In genomic region chr10:103276941-103277712, GRCh38 we compare ENCODE assay signal across 8 cellular contexts. TPM values are rescaled to one million over a fixed set of nuclear protein-coding genes. Genes with fewer than 3 reads are reported as not detected.
DNase-seq lines count a peak whose midpoint lies in the region; ATAC-seq and TF ChIP-seq lines count a peak whose summit lies in the region.

Gene INA (plus strand): TSS chr10:103277138. CDS start chr10:103277212, 74 bp downstream.

- CTCF ChIA-PET in MCF 10A (lab: Yijun Ruan, JAX) = no interaction called here

- H3K27me3 ChIP-seq in breast epithelium = peaks cover 5 to 66% of the 10 kb centered on the region in 2 donors

- H3K4me1 Mint-ChIP-seq in MCF 10A (ENCODE audit: insufficient read depth, unreplicated experiment) = peaks cover 12% of the 10 kb centered on the region
- peaks cover 2% of the 10 kb centered on the region for H3K4me1 Mint-ChIP-seq in activated naive CD8-positive, alpha-beta T cell treated with anti-CD3 and anti-CD28 coated beads, Interleukin-2, amount 10 ng/mL, durations not matched to agents 7 days and 5 days

- intact Hi-C loops in breast epithelium (cut with DNase I; ENCODE audit: low total_unique reads) (no loop called here), MCF 10A (cut with micrococcal nuclease) (no loop called here)

- POLR2A ChIA-PET in MCF 10A (lab: Yijun Ruan, JAX) = interaction anchor here (0.6 to 1.4 kb wide), 3 partner anchors 10 to 41 kb away, joined by 3 read pairs; no protein-coding TSS in a partner anchor
- POLR2A ChIA-PET in activated naive CD8-positive, alpha-beta T cell treated with anti-CD3 and anti-CD28 coated beads, Interleukin-2, amount 10 ng/mL, durations not matched to agents 7 days and 5 days (lab: Charles Lee) = interaction anchor here (0.6 to 0.7 kb wide), 2 partner anchors 98 to 613 kb away, joined by 3 to 4 read pairs; no protein-coding TSS in a partner anchor

- H3K9me3 ChIP-seq in breast epithelium = no peaks in the 10 kb centered on the region

- peaks cover 39% of the 10 kb centered on the region for H3K27me3 Mint-ChIP-seq in MCF 10A (ENCODE audit: insufficient read depth, unreplicated experiment)
- H3K27me3 Mint-ChIP-seq in activated naive CD8-positive, alpha-beta T cell treated with anti-CD3 and anti-CD28 coated beads, Interleukin-2, amount 10 ng/mL, durations not matched to agents 7 days and 5 days = peaks cover 60% of the 10 kb centered on the region

- peaks cover 7% of the 10 kb centered on the region for H3K9me3 Mint-ChIP-seq in MCF 10A (ENCODE audit: unreplicated experiment)
- H3K9me3 Mint-ChIP-seq in activated naive CD8-positive, alpha-beta T cell treated with anti-CD3 and anti-CD28 coated beads, Interleukin-2, amount 10 ng/mL, durations not matched to agents 7 days and 5 days = peaks cover 1% of the 10 kb centered on the region

- peak within 1 kb of the TSS in 2 of 3 donors; percentile 34 to 50 for H3K4me3 ChIP-seq in breast epithelium
- peak within 1 kb of the TSS; percentile 50 for H3K4me3 ChIP-seq in iPS-11a (ENCODE audit: low read depth, low read length)

- no peak for DNase-seq in breast epithelium (ENCODE audit: low spot score in 2 of 2)
- DNase-seq in MCF 10A (ENCODE audit: unreplicated experiment) = no peak
- DNase-seq in NCI-H2196 (lab: John Stamatoyannopoulos, UW; ENCODE audit: unreplicated experiment) = peak; percentile 64
- peak; percentile 48 for DNase-seq in activated naive CD8-positive, alpha-beta T cell treated with anti-CD3 and anti-CD28 coated beads, Interleukin-2, amount 10 ng/mL, durations not matched to agents 7 days and 5 days
- DNase-seq in stimulated activated CD4-positive, alpha-beta T cell treated with anti-CD3 and anti-CD28 coated beads, Interleukin-4, amount 100 ng/mL, for 48 hours (ENCODE audit: low read depth in 2 of 2) = peak; percentile 16 to 24
- no peak for DNase-seq in activated effector memory CD4-positive, alpha-beta T cell treated with anti-CD3 and anti-CD28 coated beads, Interleukin-2, amount 50 U/mL, for 16 hours

- peaks cover 0 to 8% of the 10 kb centered on the region in 2 donors for H3K4me1 ChIP-seq in breast epithelium

- no peaks in the 10 kb centered on the region for H3K36me3 Mint-ChIP-seq in MCF 10A (ENCODE audit: insufficient read depth, unreplicated experiment)
- H3K36me3 Mint-ChIP-seq in activated naive CD8-positive, alpha-beta T cell treated with anti-CD3 and anti-CD28 coated beads, Interleukin-2, amount 10 ng/mL, durations not matched to agents 7 days and 5 days = no peaks in the 10 kb centered on the region

- no peak within 1 kb of the TSS for H3K27ac ChIP-seq in breast epithelium

- H3K27ac Mint-ChIP-seq in MCF 10A (ENCODE audit: low read depth, unreplicated experiment) = no peak within 1 kb of the TSS
- H3K27ac Mint-ChIP-seq in activated naive CD8-positive, alpha-beta T cell treated with anti-CD3 and anti-CD28 coated beads, Interleukin-2, amount 10 ng/mL, durations not matched to agents 7 days and 5 days = no peak within 1 kb of the TSS

- TF ChIP-seq CTCF in breast epithelium (IDR thresholded peaks at IDR 0.05) (no peak), MCF 10A (IDR thresholded peaks at IDR 0.05; ENCODE audit: unreplicated experiment) (no peak)

- no TSS peak for BruUV-seq in MCF 10A (replicated peaks; lab: Mats Ljungman, UMichigan)

- TF ChIP-seq POLR2A in breast epithelium (IDR thresholded peaks at IDR 0.05) = no peak

- no peak within 1 kb of the TSS for H3K4me3 Mint-ChIP-seq in MCF 10A (ENCODE audit: unreplicated experiment)
- peak within 1 kb of the TSS; percentile 73 for H3K4me3 Mint-ChIP-seq in activated naive CD8-positive, alpha-beta T cell treated with anti-CD3 and anti-CD28 coated beads, Interleukin-2, amount 10 ng/mL, durations not matched to agents 7 days and 5 days

- ATAC-seq in activated naive CD8-positive, alpha-beta T cell treated with anti-CD3 and anti-CD28 coated beads, Interleukin-2, amount 10 ng/mL, durations not matched to agents 7 days and 5 days (ENCODE audit: low read depth) = peak; percentile 44
- no peak for ATAC-seq in GM21390 (IDR thresholded peaks at IDR 0.05; ENCODE audit: unreplicated experiment)

- no peaks in the 10 kb centered on the region for H3K36me3 ChIP-seq in breast epithelium

RNA-seq across cellular contexts. Expression of gene INA, which starts in this region (rescaled TPM):
- total RNA-seq in breast epithelium = not detected
- total RNA-seq in MCF 10A (2022) = not detected in 2 replicates
- under 1 TPM in 1 of 2 experiments, not detected in 1; 0.09 TPM for total RNA-seq in activated naive CD8-positive, alpha-beta T cell treated with anti-CD3 and anti-CD28 coated beads, Interleukin-2, amount 10 ng/mL, durations not matched to agents 7 days and 5 days

Comparison
In these comparisons a context has a peak if more than half of its experiments do, and no peak if none do; other contexts are left out.
1. Peak in DNase-seq and ATAC-seq in activated naive CD8-positive, alpha-beta T cell treated with anti-CD3 and anti-CD28 coated beads, Interleukin-2, amount 10 ng/mL, durations not matched to agents 7 days and 5 days; RNA of the gene not detected or under 1 TPM.
2. DNase-seq: peak in NCI-H2196 (single experiment) and stimulated activated CD4-positive, alpha-beta T cell treated with anti-CD3 and anti-CD28 coated beads, Interleukin-4, amount 100 ng/mL, for 48 hours (2 of 2); none in breast epithelium (0 of 2), MCF 10A (single experiment) and activated effector memory CD4-positive, alpha-beta T cell treated with anti-CD3 and anti-CD28 coated beads, Interleukin-2, amount 50 U/mL, for 16 hours (single experiment).